In genomic region chr16:9996191-9996590, GRCh38 we compare ENCODE assay signal across 22 cellular contexts.
"Had no signal": no experiment of that assay in that cellular context is flagged by ENCODE, and none has a peak within 500 bp of the region (broad histone marks: within the 10 kb centered on the region; RNA-seq: fewer than 3 reads in every experiment).

No MANE protein-coding gene starts in this region.

- ATAC-seq: left colon; mucosa of descending colon; naive thymus-derived CD8-positive, alpha-beta T cell; right lobe of liver; stimulated activated naive B cell treated with anti-CD40 and anti-IgM and Interleukin-4, amounts not matched to agents 10 μg/mL and 1 μg/mL and 100 μg/mL, for 72 hours; stimulated activated naive CD8-positive, alpha-beta T cell treated with anti-CD3 and anti-CD28 coated beads, Interleukin-15, amount 100 ng/mL, for 72 hours; upper lobe of right lung had no signal

- H3K4me1 Mint-ChIP-seq: endodermal cell; naive thymus-derived CD8-positive, alpha-beta T cell; neural crest cell; stimulated activated naive B cell treated with anti-CD40 and anti-IgM and Interleukin-4, amounts not matched to agents 10 μg/mL and 1 μg/mL and 100 μg/mL, for 72 hours; stimulated activated naive CD8-positive, alpha-beta T cell treated with anti-CD3 and anti-CD28 coated beads, Interleukin-15, amount 100 ng/mL, for 72 hours had no signal

- H3K4me3 ChIP-seq: colonic mucosa, hepatocyte, mucosa of descending colon, ovary, right lobe of liver, testis, tibial nerve, upper lobe of right lung, vagina had no signal

- H3K4me1 ChIP-seq: colonic mucosa, right lobe of liver, testis, tibial nerve, upper lobe of right lung, vagina had no signal

- H3K4me3 Mint-ChIP-seq: endodermal cell; naive thymus-derived CD8-positive, alpha-beta T cell; neural crest cell; stimulated activated naive B cell treated with anti-CD40 and anti-IgM and Interleukin-4, amounts not matched to agents 10 μg/mL and 1 μg/mL and 100 μg/mL, for 72 hours; stimulated activated naive CD8-positive, alpha-beta T cell treated with anti-CD3 and anti-CD28 coated beads, Interleukin-15, amount 100 ng/mL, for 72 hours had no signal

- H3K36me3 Mint-ChIP-seq: naive thymus-derived CD8-positive, alpha-beta T cell; stimulated activated naive B cell treated with anti-CD40 and anti-IgM and Interleukin-4, amounts not matched to agents 10 μg/mL and 1 μg/mL and 100 μg/mL, for 72 hours had no signal

- H3K27me3 ChIP-seq: colonic mucosa, hepatocyte, ovary, right lobe of liver, testis, tibial nerve, upper lobe of right lung, vagina had no signal

- H3K9me3 Mint-ChIP-seq: endodermal cell had no signal

- H3K36me3 ChIP-seq: colonic mucosa, ovary, right lobe of liver, tibial nerve, upper lobe of right lung, vagina had no signal

- H3K9me3 ChIP-seq: colonic mucosa, mucosa of descending colon, ovary, right lobe of liver, testis, upper lobe of right lung, vagina had no signal

- H3K79me2 ChIP-seq: hepatocyte had no signal

- H3K27me3 Mint-ChIP-seq: stimulated activated naive CD8-positive, alpha-beta T cell treated with anti-CD3 and anti-CD28 coated beads, Interleukin-15, amount 100 ng/mL, for 72 hours had no signal

- H3K27ac ChIP-seq: colonic mucosa, hepatocyte, ovary, right lobe of liver, testis, tibial nerve, upper lobe of right lung, vagina had no signal

- DNase-seq: colonic mucosa; dermis blood vessel endothelial cell; effector CD4-positive, alpha-beta T cell; endodermal cell; erythroblast; foreskin melanocyte; kidney; left colon; mucosa of descending colon; naive thymus-derived CD8-positive, alpha-beta T cell; ovary; right lobe of liver; stimulated activated CD4-positive, alpha-beta T cell treated with anti-CD3 and anti-CD28 coated beads, Interleukin-2, amount 100 ng/mL, for 24 hours; stimulated activated CD4-positive, alpha-beta T cell treated with anti-CD3 and anti-CD28 coated beads, Interleukin-4, amount 100 ng/mL, for 4 hours; stimulated activated naive B cell treated with anti-CD40 and anti-IgM and Interleukin-4, amounts not matched to agents 10 μg/mL and 1 μg/mL and 100 μg/mL, for 72 hours; stimulated activated naive CD8-positive, alpha-beta T cell treated with anti-CD3 and anti-CD28 coated beads, Interleukin-15, amount 100 ng/mL, for 72 hours; testis; upper lobe of right lung had no signal

- H3K27ac Mint-ChIP-seq: endodermal cell; naive thymus-derived CD8-positive, alpha-beta T cell; stimulated activated naive B cell treated with anti-CD40 and anti-IgM and Interleukin-4, amounts not matched to agents 10 μg/mL and 1 μg/mL and 100 μg/mL, for 72 hours; stimulated activated naive CD8-positive, alpha-beta T cell treated with anti-CD3 and anti-CD28 coated beads, Interleukin-15, amount 100 ng/mL, for 72 hours had no signal

- H2AFZ ChIP-seq: hepatocyte had no signal

- H3K4me2 ChIP-seq: hepatocyte had no signal
